Comparison of ENCODE assay signal across 23 cellular contexts in genomic region chr4:67459164-67459563, GRCh38.
"Had no signal": no experiment of that assay in that cellular context is flagged by ENCODE, and none has a peak within 500 bp of the region (broad histone marks: within the 10 kb centered on the region; RNA-seq: fewer than 3 reads in every experiment).

No MANE protein-coding gene starts in this region.

- H3K9me3 ChIP-seq: mucosa of descending colon, ovary, right lobe of liver, stomach had no signal

- H3K27me3 ChIP-seq: cardiac muscle cell, dorsolateral prefrontal cortex, ovary, right lobe of liver, stomach had no signal

- DNase-seq: activated B cell treated with CpG ODN at 0.5 μM for 24 hours; activated CD4-positive, alpha-beta memory T cell treated with anti-CD3 and anti-CD28 coated beads for 36 hours; activated CD4-positive, alpha-beta T cell treated with anti-CD3 and anti-CD28 coated beads for 4 hours; activated gamma-delta T cell treated with Interleukin-2 at 50 U/mL for 16 hours; activated T-cell treated with anti-CD3 and anti-CD28 coated beads for 4 hours; dorsolateral prefrontal cortex; foreskin fibroblast; glutamatergic neuron; hippocampal formation; left ventricle myocardium superior; mucosa of descending colon; naive B cell; ovary; right lobe of liver; small intestine; stimulated activated CD4-positive, alpha-beta T cell treated with anti-CD3 and anti-CD28 coated beads, Interleukin-15, amount 100 ng/mL, for 24 hours; stimulated activated CD4-positive, alpha-beta T cell treated with anti-CD3 and anti-CD28 coated beads, Interleukin-4, amount 100 ng/mL, for 1 hour; stomach; trophoblast cell had no signal

- H3K4me1 ChIP-seq: right lobe of liver, stomach had no signal

- H3K4me3 ChIP-seq: cardiac muscle cell, dorsolateral prefrontal cortex, mucosa of descending colon, ovary, right lobe of liver, stomach had no signal

- H3K36me3 ChIP-seq: cardiac muscle cell, ovary had no signal

- FAIRE-seq: small intestine, TTC549 had no signal

- ATAC-seq: activated naive CD4-positive, alpha-beta T cell treated with anti-CD3 and anti-CD28 coated beads, Interleukin-2, amount 50 U/mL, for 72 hours; left ventricle myocardium superior; mucosa of descending colon; right lobe of liver; stimulated activated effector memory CD8-positive, alpha-beta T cell treated with anti-CD3 and anti-CD28 coated beads, Interleukin-12 subunit alpha, Interleukin-12 subunit beta, amount 100 ng/mL, for 72 hours had no signal

- H3K27ac ChIP-seq: cardiac muscle cell, dorsolateral prefrontal cortex, ovary, right lobe of liver, stomach had no signal
